Comparison of ENCODE assay signal across 26 cellular contexts in the genomic region with DNA sequence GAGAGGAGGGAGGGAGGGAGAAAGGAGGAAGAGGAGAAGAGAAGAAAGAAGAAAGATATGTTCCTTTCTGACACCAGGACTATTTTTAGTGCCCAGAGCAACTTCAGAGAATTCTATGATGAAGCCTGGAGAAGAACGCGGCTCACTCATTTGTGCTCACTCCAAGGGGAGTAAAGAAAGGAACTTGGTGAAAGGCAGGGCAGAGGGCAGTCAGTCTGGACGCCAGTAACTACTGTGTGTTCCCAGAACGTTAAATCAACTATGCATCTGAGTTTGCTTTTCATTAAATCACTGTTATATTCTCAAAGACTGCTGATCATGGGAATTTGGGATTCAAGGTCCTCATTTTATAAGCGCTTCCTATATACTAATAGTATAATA.
DNase-seq lines count a peak whose midpoint lies in the region; ATAC-seq, FAIRE-seq and TF ChIP-seq lines count a peak whose summit lies in the region.
"Had no signal": no experiment of that assay in that cellular context is flagged by ENCODE, and none has a peak within 500 bp of the region (broad histone marks: within the 10 kb centered on the region; RNA-seq: fewer than 3 reads in every experiment).

No MANE protein-coding gene starts in this region.

- no peak overlapping the region for H3K4me3 ChIP-seq in CD4-positive, CD25-positive, alpha-beta regulatory T cell (ENCODE audit: low read depth, low read length)
- no peak overlapping the region for H3K4me3 ChIP-seq in SJSA1
- H3K4me3 ChIP-seq in WERI-Rb-1 (ENCODE audit: low read depth, low read length), result no peak overlapping the region
- H3K4me3 ChIP-seq: GM23248, ovary, Peyer's patch, right atrium auricular region, thoracic aorta had no signal

- ATAC-seq in CD4-positive, CD25-positive, alpha-beta regulatory T cell (ENCODE audit: low read depth in 2 of 2), result no peak
- ATAC-seq in HG03159 (IDR thresholded peaks at IDR 0.05; ENCODE audit: unreplicated experiment), result no peak

- no peaks in the 10 kb centered on the region for H3K27me3 ChIP-seq in CD4-positive, CD25-positive, alpha-beta regulatory T cell (ENCODE audit: control insufficient read depth, insufficient read depth, low read length)
- H3K27me3 ChIP-seq in SJSA1 (replicated peaks) (no peaks in the 10 kb centered on the region), WERI-Rb-1 (ENCODE audit: insufficient read depth, low read depth, severe bottlenecking) (no peaks in the 10 kb centered on the region)
- H3K27me3 ChIP-seq: ovary, Peyer's patch, right atrium auricular region had no signal

- H3K27ac Mint-ChIP-seq in CD4-positive, CD25-positive, alpha-beta regulatory T cell, result peak overlapping the region; percentile 95 to 98 (median 96)
- H3K27ac Mint-ChIP-seq in glutamatergic neuron (ENCODE audit: unreplicated experiment), result peak overlapping the region; percentile 68
- H3K27ac Mint-ChIP-seq in nephron progenitor cell, result peak overlapping the region; percentile 90
- H3K27ac Mint-ChIP-seq: HFFc6 had no signal

- peak overlapping the region; percentile 74 for H3K27ac ChIP-seq in CD4-positive, CD25-positive, alpha-beta regulatory T cell (ENCODE audit: insufficient read depth, low read length, poor library complexity, severe bottlenecking)
- H3K27ac ChIP-seq in SJSA1, result peak overlapping the region; percentile 32; the same call in 1 of the 2 replicates
- H3K27ac ChIP-seq in WERI-Rb-1, result no peak overlapping the region
- H3K27ac ChIP-seq: GM23248, thoracic aorta had no signal

- TF ChIP-seq CTCF in glutamatergic neuron (IDR thresholded peaks at IDR 0.05; ENCODE audit: partially characterized antibody, unreplicated experiment), result no peak
- TF ChIP-seq CTCF in nephron progenitor cell (IDR thresholded peaks at IDR 0.05), result no peak
- no peak for TF ChIP-seq CTCF in WERI-Rb-1 (IDR thresholded peaks at IDR 0.05; ENCODE audit: low read depth, low read length)

- H3K27me3 Mint-ChIP-seq in CD4-positive, CD25-positive, alpha-beta regulatory T cell, result no peaks in the 10 kb centered on the region
- H3K27me3 Mint-ChIP-seq in glutamatergic neuron (ENCODE audit: unreplicated experiment) (no peaks in the 10 kb centered on the region), nephron progenitor cell (ENCODE audit: low read depth, poor library complexity) (peaks cover 3% of the 10 kb centered on the region)
- H3K27me3 Mint-ChIP-seq: activated T-cell treated with anti-CD3 and anti-CD28 coated beads, Interleukin-2, amount 50 U/mL, for 24 hours had no signal

- no peaks in the 10 kb centered on the region for H3K9me3 ChIP-seq in CD4-positive, CD25-positive, alpha-beta regulatory T cell (ENCODE audit: control insufficient read depth in 2 of 2, low read length in 2 of 2)
- H3K9me3 ChIP-seq in SJSA1 (replicated peaks), result no peaks in the 10 kb centered on the region
- peaks cover 5% of the 10 kb centered on the region for H3K9me3 ChIP-seq in WERI-Rb-1 (ENCODE audit: severe bottlenecking)
- H3K9me3 ChIP-seq: ovary, Peyer's patch, right atrium auricular region, thoracic aorta had no signal

- H3K36me3 ChIP-seq in CD4-positive, CD25-positive, alpha-beta regulatory T cell (ENCODE audit: control insufficient read depth, insufficient read depth, low read length), result no peaks in the 10 kb centered on the region
- no peaks in the 10 kb centered on the region for H3K36me3 ChIP-seq in SJSA1
- peaks cover 9% of the 10 kb centered on the region for H3K36me3 ChIP-seq in WERI-Rb-1
- H3K36me3 ChIP-seq: ovary, Peyer's patch, right atrium auricular region, thoracic aorta had no signal

- H3K4me3 Mint-ChIP-seq in CD4-positive, CD25-positive, alpha-beta regulatory T cell, result peak overlapping the region in 1 of 4 donors; percentile 81
- no peak overlapping the region for H3K4me3 Mint-ChIP-seq in glutamatergic neuron (ENCODE audit: unreplicated experiment)
- H3K4me3 Mint-ChIP-seq in nephron progenitor cell, result no peak overlapping the region
- H3K4me3 Mint-ChIP-seq: activated T-cell treated with anti-CD3 and anti-CD28 coated beads, Interleukin-2, amount 50 U/mL, for 24 hours; HFFc6 had no signal

- H3K4me1 ChIP-seq in CD4-positive, CD25-positive, alpha-beta regulatory T cell (ENCODE audit: control insufficient read depth, insufficient read depth, low read length, poor library complexity, severe bottlenecking), result peaks cover 79% of the 10 kb centered on the region
- peaks cover 71% of the 10 kb centered on the region for H3K4me1 ChIP-seq in SJSA1 (replicated peaks)

- peaks cover 0 to 17% (median 4%) of the 10 kb centered on the region in 7 donors for H3K9me3 Mint-ChIP-seq in CD4-positive, CD25-positive, alpha-beta regulatory T cell
- H3K9me3 Mint-ChIP-seq in glutamatergic neuron (ENCODE audit: unreplicated experiment) (no peaks in the 10 kb centered on the region), nephron progenitor cell (peaks cover 8% of the 10 kb centered on the region)
- H3K9me3 Mint-ChIP-seq: HFFc6 had no signal

- no peak for FAIRE-seq in frontal cortex (lab: Jason Lieb, UNC)
- FAIRE-seq: GM18507 had no signal

- no peak for DNase-seq in CD4-positive, CD25-positive, alpha-beta regulatory T cell
- DNase-seq in SJSA1 (ENCODE audit: low read depth in 1 of 2, low spot score in 2 of 2) (no peak), glutamatergic neuron (no peak), nephron progenitor cell (no peak), WERI-Rb-1 (no peak), NCI-H510A (lab: John Stamatoyannopoulos, UW) (no peak), frontal cortex (ENCODE audit: low spot score in 2 of 2) (no peak)
- DNase-seq: activated CD4-positive, alpha-beta T cell treated with anti-CD3 and anti-CD28 coated beads for 1 hour; activated naive CD4-positive, alpha-beta T cell; activated T-cell treated with anti-CD3 and anti-CD28 coated beads, Interleukin-2, amount 50 U/mL, for 24 hours; amygdala; GM23248; HFFc6; MM.1S; NCI-H1436; NCI-H446 treated with DMSO at 0.1 percent for 48 hours; NK-92 treated with Interleukin-12 subunit alpha and Interleukin-12 subunit beta, amount 100 ng/mL, for 24 hours; Peyer's patch; stimulated activated CD4-positive, alpha-beta T cell treated with anti-CD3 and anti-CD28 coated beads, Interleukin-12 subunit alpha, Interleukin-12 subunit beta, amount 100 ng/mL, for 4 hours; stimulated activated CD4-positive, alpha-beta T cell treated with anti-CD3 and anti-CD28 coated beads, Interleukin-4, amount 100 ng/mL, for 4 hours; stimulated activated naive CD4-positive, alpha-beta T cell had no signal

- peaks cover 36 to 84% (median 49%) of the 10 kb centered on the region in 4 donors for H3K4me1 Mint-ChIP-seq in CD4-positive, CD25-positive, alpha-beta regulatory T cell
- H3K4me1 Mint-ChIP-seq in glutamatergic neuron (ENCODE audit: low read depth, unreplicated experiment) (peaks cover 37% of the 10 kb centered on the region), nephron progenitor cell (peaks cover 68% of the 10 kb centered on the region)

- peaks cover 7% of the 10 kb centered on the region for H3K36me3 Mint-ChIP-seq in CD4-positive, CD25-positive, alpha-beta regulatory T cell
- H3K36me3 Mint-ChIP-seq in glutamatergic neuron (ENCODE audit: unreplicated experiment), result no peaks in the 10 kb centered on the region
- peaks cover 17% of the 10 kb centered on the region for H3K36me3 Mint-ChIP-seq in nephron progenitor cell (ENCODE audit: low read depth)
